24 cellular contexts compared by ENCODE assay signal in genomic region chr3:127349501-127350171, GRCh38.
"Had no signal": no experiment of that assay in that cellular context is flagged by ENCODE, and none has a peak within 500 bp of the region (broad histone marks: within the 10 kb centered on the region; RNA-seq: fewer than 3 reads in every experiment).

No MANE protein-coding gene starts in this region.

- ATAC-seq: mucosa of descending colon, SK-N-SH treated with all-trans-retinoic acid at 6 μM for 48 hours, T-helper 17 cell had no signal

- H3K4me1 ChIP-seq: breast epithelium, esophagus squamous epithelium, left ventricle myocardium inferior, right lobe of liver, tibial nerve, uterus had no signal

- H3K4me3 ChIP-seq: breast epithelium, esophagus squamous epithelium, left ventricle myocardium inferior, mucosa of descending colon, right lobe of liver, skin epidermis, tibial nerve, uterus had no signal

- H3K27me3 ChIP-seq: breast epithelium, right lobe of liver, tibial nerve, uterus had no signal

- DNase-seq: activated CD4-positive, alpha-beta memory T cell treated with anti-CD3 and anti-CD28 coated beads for 36 hours; activated CD4-positive, alpha-beta T cell treated with anti-CD3 and anti-CD28 coated beads, Interleukin-2, amount 10 ng/mL, durations not matched to agents 24 days and 14 days; activated CD4-positive, CD25-positive, alpha-beta regulatory T cell treated with anti-CD3 and anti-CD28 coated beads, Interleukin-2, amount 50 U/mL, for 72 hours; activated CD8-positive, alpha-beta memory T cell treated with anti-CD3 and anti-CD28 coated beads, Interleukin-2, amount 50 U/mL, for 4 hours; activated gamma-delta T cell; activated naive CD4-positive, alpha-beta T cell treated with anti-CD3 and anti-CD28 coated beads, Interleukin-2, amount 50 U/mL, for 16 hours; activated T-cell treated with anti-CD3 and anti-CD28 coated beads, Interleukin-2, amount 50 U/mL, for 1 hour; amniotic stem cell; central memory CD4-positive, alpha-beta T cell; effector CD4-positive, alpha-beta T cell; esophagus squamous epithelium; foreskin melanocyte; left ventricle myocardium inferior; mucosa of descending colon; right lobe of liver; stimulated activated CD4-positive, alpha-beta T cell treated with anti-CD3 and anti-CD28 coated beads, Interleukin-12 subunit alpha, Interleukin-12 subunit beta, amount 100 ng/mL, for 4 hours; stimulated activated CD4-positive, alpha-beta T cell treated with anti-CD3 and anti-CD28 coated beads, Interleukin-4, amount 100 ng/mL, for 1 hour; T-helper 17 cell; T1000; uterus had no signal

- H3K9me3 ChIP-seq: breast epithelium, esophagus squamous epithelium, left ventricle myocardium inferior, mucosa of descending colon, right lobe of liver, uterus had no signal

- H3K27ac ChIP-seq: breast epithelium, esophagus squamous epithelium, left ventricle myocardium inferior, right lobe of liver, skin epidermis, tibial nerve, uterus had no signal

- H3K36me3 ChIP-seq: breast epithelium, esophagus squamous epithelium, left ventricle myocardium inferior, right lobe of liver, tibial nerve, uterus had no signal
